ENCODE assay signal across 8 cellular contexts in genomic region chr12:120583478-120584030, GRCh38.
DNase-seq lines count a peak whose midpoint lies in the region; ATAC-seq and TF ChIP-seq lines count a peak whose summit lies in the region.

No MANE protein-coding gene starts in this region.

- in situ Hi-C loops in T47D (cut with HindIII; ENCODE audit: low pct_unique_long_range_greater_than_20kb, low sequenced_read_pairs), result no loop called here

- no peak for ATAC-seq in HG02970 (IDR thresholded peaks at IDR 0.05; ENCODE audit: low FRiP score, unreplicated experiment)

- TF ChIP-seq CTCF in WI38 (IDR thresholded peaks at IDR 0.05; ENCODE audit: low read depth, low read length), result peak; percentile 89

- DNase-seq in NCI-H524 (lab: John Stamatoyannopoulos, UW) (peak; percentile 52 to 70), NCI-H524 treated with DMSO at 0.1 percent for 48 hours (lab: John Stamatoyannopoulos, UW) (no peak), NCI-H2171 treated with DMSO at 0.1 percent for 48 hours (lab: John Stamatoyannopoulos, UW) (peak; percentile 85), T47D (ENCODE audit: low read depth in 1 of 2, low spot score in 1 of 2) (peak; percentile 73 to 81), iris pigment epithelial cell (ENCODE audit: low read depth) (peak; percentile 54)
- DNase-seq in stimulated activated CD4-positive, alpha-beta T cell treated with anti-CD3 and anti-CD28 coated beads, Interleukin-15, amount 100 ng/mL, for 48 hours (ENCODE audit: low read depth in 2 of 2), result peak; percentile 70 to 72

- no peak overlapping the region for H3K4me3 ChIP-seq in WI38 (ENCODE audit: low read depth, low read length)
